In the genomic region with DNA sequence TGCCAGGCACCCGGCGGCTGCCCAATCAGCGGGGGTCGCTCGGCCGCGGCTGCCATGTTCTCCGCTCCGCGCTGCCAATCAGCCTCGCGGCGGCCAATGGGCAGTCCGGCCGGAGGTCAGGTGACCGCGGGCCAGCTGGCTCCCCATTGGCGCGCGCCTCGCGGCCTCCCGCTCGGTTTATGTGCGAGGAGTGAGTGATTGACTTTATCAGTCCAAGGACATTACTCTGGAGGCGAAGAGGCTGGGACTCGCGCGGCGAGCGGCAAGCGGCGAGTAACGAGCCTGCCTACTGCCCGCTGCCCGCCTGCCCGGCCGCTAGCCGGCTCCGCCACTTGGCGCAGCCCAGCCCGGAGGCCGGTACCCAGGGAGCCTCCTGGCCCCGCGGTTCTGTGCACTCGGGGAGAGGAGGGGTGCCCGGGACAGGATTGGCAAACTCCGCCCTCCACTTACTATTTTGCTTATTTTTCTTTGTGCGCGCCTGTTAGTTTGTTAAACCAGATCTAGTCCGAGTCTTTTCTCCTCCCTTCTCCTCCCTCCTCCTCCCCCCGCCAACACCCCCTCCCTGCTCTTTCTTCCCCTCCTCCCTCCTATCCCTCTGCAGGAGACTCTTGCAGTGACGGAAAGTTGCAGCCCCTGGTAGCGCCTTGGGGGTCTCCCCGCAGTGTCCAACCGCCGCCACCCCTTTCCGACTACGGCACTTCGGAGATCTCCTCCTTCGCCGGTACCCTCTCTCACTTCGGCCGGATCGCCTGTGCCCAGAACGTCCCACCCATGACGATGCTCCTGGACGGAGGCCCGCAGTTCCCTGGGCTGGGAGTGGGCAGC, we compare ENCODE assay signal across 8 cellular contexts. TPM values are rescaled to one million over a fixed set of nuclear protein-coding genes. Genes with fewer than 3 reads are reported as not detected.
DNase-seq lines count a peak whose midpoint lies in the region; ATAC-seq and TF ChIP-seq lines count a peak whose summit lies in the region.

TSS of gene ZIC3 (plus strand) at position 207 of the 825 bp plus-strand sequence. CDS start at position 772, 565 bp downstream.

- peaks cover 0 to 10% (median 4%) of the 10 kb centered on the region in 5 donors for H3K9me3 Mint-ChIP-seq in CD8-positive, alpha-beta memory T cell

- peak within 1 kb of the TSS in 5 of 7 donors; percentile 39 to 59 (median 42) for H3K4me3 Mint-ChIP-seq in CD8-positive, alpha-beta memory T cell

- WGBS in testis, 2 donors, result 0 to 7% methylated on average over 13 to 45 of the region's 69 CpGs

- H3K9me3 ChIP-seq in CD8-positive, alpha-beta memory T cell (ENCODE audit: low read length), result no peaks in the 10 kb centered on the region
- no peaks in the 10 kb centered on the region for H3K9me3 ChIP-seq in testis

- CTCF ChIA-PET in CD8-positive, alpha-beta memory T cell (lab: Charles Lee), result no interaction called here

- peaks cover 3 to 11% (median 4%) of the 10 kb centered on the region in 3 donors for H3K4me1 Mint-ChIP-seq in CD8-positive, alpha-beta memory T cell

- H3K4me3 ChIP-seq in CD8-positive, alpha-beta memory T cell (ENCODE audit: low read length), result no peak within 1 kb of the TSS
- H3K4me3 ChIP-seq in dorsolateral prefrontal cortex, result peak within 1 kb of the TSS; percentile 34 to 72 (median 61)
- H3K4me3 ChIP-seq in testis, result peak within 1 kb of the TSS; percentile 48 to 62

- POLR2A ChIA-PET in CD8-positive, alpha-beta memory T cell (lab: Charles Lee), result no interaction called here

- H3K27me3 Mint-ChIP-seq in CD8-positive, alpha-beta memory T cell, result peaks cover 52 to 55% of the 10 kb centered on the region in 2 donors

- DNase-seq in CD8-positive, alpha-beta memory T cell, result no peak
- DNase-seq in NCI-H2227 (lab: John Stamatoyannopoulos, UW; ENCODE audit: unreplicated experiment) (peak; percentile 79), dorsolateral prefrontal cortex (peak; percentile 62 to 86 (median 72)), lung microvascular endothelial cell (ENCODE audit: low read depth in 2 of 2) (peak; percentile 14 to 61), testis (peak; percentile 79), NCI-H1694 (lab: John Stamatoyannopoulos, UW) (no peak)
- no peak for DNase-seq in effector CD4-positive, alpha-beta T cell

- TF ChIP-seq CTCF in dorsolateral prefrontal cortex (IDR thresholded peaks at IDR 0.05 in 54 of 56, conservative IDR thresholded peaks at IDR 0.05 in 2 of 56; ENCODE audit: low read depth in 1 of 56, partially characterized antibody in 56 of 56) (no peak), testis (IDR thresholded peaks at IDR 0.05) (no peak)

- H3K27ac ChIP-seq in CD8-positive, alpha-beta memory T cell (ENCODE audit: low read depth, low read length), result no peak within 1 kb of the TSS
- H3K27ac ChIP-seq in dorsolateral prefrontal cortex (peak within 1 kb of the TSS in 26 of 59 donors; percentile 5 to 77 (median 46)), testis (no peak within 1 kb of the TSS)

- H3K36me3 ChIP-seq in CD8-positive, alpha-beta memory T cell (ENCODE audit: insufficient read depth, low read length), result no peaks in the 10 kb centered on the region
- H3K36me3 ChIP-seq in testis (ENCODE audit: low read depth, missing control alignments), result no peaks in the 10 kb centered on the region

- no peaks in the 10 kb centered on the region for H3K36me3 Mint-ChIP-seq in CD8-positive, alpha-beta memory T cell

- no peak for TF ChIP-seq POLR2A in testis (IDR thresholded peaks at IDR 0.05)

- H3K27ac Mint-ChIP-seq in CD8-positive, alpha-beta memory T cell, result no peak within 1 kb of the TSS

- no peaks in the 10 kb centered on the region for H3K4me1 ChIP-seq in CD8-positive, alpha-beta memory T cell (ENCODE audit: insufficient read depth, low read length)
- no peaks in the 10 kb centered on the region for H3K4me1 ChIP-seq in testis

- intact Hi-C loops in dorsolateral prefrontal cortex (cut with DNase I), result no loop called here
- intact Hi-C loops in testis (cut with DNase I; ENCODE audit: low total_unique reads), result no loop called here

- ATAC-seq in GM21367 (IDR thresholded peaks at IDR 0.05; ENCODE audit: unreplicated experiment), result no peak

- no peaks in the 10 kb centered on the region for H3K27me3 ChIP-seq in CD8-positive, alpha-beta memory T cell (ENCODE audit: insufficient read depth, low read length, poor library complexity, severe bottlenecking)
- H3K27me3 ChIP-seq in dorsolateral prefrontal cortex (peaks cover 0 to 100% (median 73%) of the 10 kb centered on the region in 45 donors), testis (no peaks in the 10 kb centered on the region)

RNA-seq across cellular contexts. Expression of gene ZIC3, which starts in this region (rescaled TPM):
- total RNA-seq in CD8-positive, alpha-beta memory T cell, result not detected
- not detected for polyA plus RNA-seq in CD8-positive, alpha-beta memory T cell
- total RNA-seq in dorsolateral prefrontal cortex (1 to 10 TPM in 102 of 120 experiments, under 1 TPM in 18; 0.52 to 6.4 (median 1.8) TPM), lung microvascular endothelial cell (not detected in 2 replicates), testis (1 to 10 TPM; 1.3 to 1.5 TPM)
- polyA plus RNA-seq in testis (ENCODE audit: insufficient read depth, low read depth, low replicate concordance), result 1.5 TPM

Comparison
In these comparisons a context has a peak if more than half of its experiments do, and no peak if none do; other contexts are left out.
1. Peak in DNase-seq in lung microvascular endothelial cell; RNA of the gene not detected or under 1 TPM.
2. DNase-seq: peak in NCI-H2227 (single experiment), dorsolateral prefrontal cortex (10 of 10) and testis (single experiment); none in CD8-positive, alpha-beta memory T cell (0 of 5), NCI-H1694 (single experiment) and effector CD4-positive, alpha-beta T cell (single experiment).